8 cellular contexts compared by ENCODE assay signal in the genomic region with DNA sequence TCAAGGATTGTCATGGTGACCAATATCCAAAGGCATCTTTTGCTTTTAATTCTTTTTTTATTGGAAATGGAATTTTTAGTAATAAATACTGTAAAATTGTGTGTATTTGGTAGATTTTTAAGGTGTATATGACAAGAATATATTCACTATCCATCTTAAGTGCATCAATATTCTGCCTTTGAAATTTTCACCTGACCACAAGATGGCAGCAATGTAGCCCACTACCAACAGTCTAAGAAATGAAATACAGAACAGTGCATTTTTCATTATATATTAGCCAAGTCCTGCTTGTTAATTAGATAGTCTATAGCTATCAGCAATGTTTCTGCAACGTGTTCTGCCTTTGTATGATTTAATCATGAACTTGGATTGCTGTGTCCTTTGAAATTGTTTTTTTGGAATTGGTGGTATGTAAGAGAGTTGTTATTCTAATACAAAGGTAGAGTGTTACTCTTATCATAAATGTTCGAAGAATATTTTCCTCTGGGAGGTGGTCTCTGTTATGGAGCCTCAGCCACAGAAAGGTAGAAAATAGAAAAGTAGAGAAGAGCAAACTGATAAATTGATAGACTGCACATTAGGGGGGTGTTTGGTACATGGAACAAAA. TPM values are rescaled to one million over a fixed set of nuclear protein-coding genes. Genes with fewer than 3 reads are reported as not detected.
DNase-seq lines count a peak whose midpoint lies in the region; ATAC-seq, FAIRE-seq and TF ChIP-seq lines count a peak whose summit lies in the region.

No MANE protein-coding gene starts in this region.

- peak; percentile 86 for FAIRE-seq in pancreas (lab: Jason Lieb, UNC)

- no peaks in the 10 kb centered on the region for H3K27me3 ChIP-seq in GM23248 (replicated peaks; ENCODE audit: insufficient read depth)
- H3K27me3 ChIP-seq in pancreas, result no peaks in the 10 kb centered on the region

- no peak overlapping the region for H2AFZ ChIP-seq in GM23248

- no peaks in the 10 kb centered on the region for H3K9me3 ChIP-seq in GM23248 (ENCODE audit: low read depth)
- no peaks in the 10 kb centered on the region for H3K9me3 ChIP-seq in pancreas

- no peaks in the 10 kb centered on the region for H3K36me3 ChIP-seq in GM23248 (ENCODE audit: low read depth)
- no peaks in the 10 kb centered on the region for H3K36me3 ChIP-seq in pancreas

- H3K79me2 ChIP-seq in GM23248 (ENCODE audit: insufficient read depth), result no peaks in the 10 kb centered on the region

- ATAC-seq in pancreas, result peak in 3 of 4 donors; percentile 66 to 71 (median 66)

- WGBS in GM23248 (ENCODE audit: low coverage in 1 of 2, low lambda C conversion rate in 2 of 2, missing lambda C conversion rate in 2 of 2), 2 experiments, result 50 to 52% methylated on average over 2 of the region's 2 CpGs
- WGBS in pancreas, 2 donors, result 29 to 31% methylated on average over 2 of the region's 2 CpGs

- H3K4me2 ChIP-seq in GM23248 (ENCODE audit: unreplicated experiment), result no peak overlapping the region

- H3K27ac ChIP-seq in GM23248 (no peak overlapping the region), pancreas (no peak overlapping the region)

- peak; percentile 75 for TF ChIP-seq CTCF in epithelial cell of proximal tubule (conservative IDR thresholded peaks at IDR 0.05; ENCODE audit: low read depth, low read length)
- peak in 3 of 4 donors; percentile 37 to 49 (median 40) for TF ChIP-seq CTCF in pancreas (IDR thresholded peaks at IDR 0.05)

- in situ Hi-C loops in GM23248 (cut with MboI), result no loop called here

- H3K9ac ChIP-seq in GM23248, result no peak overlapping the region

- peak; percentile 54 for DNase-seq in NCI-H510A treated with DMSO at 0.1 percent for 48 hours (lab: John Stamatoyannopoulos, UW)
- DNase-seq in NCI-H510A (lab: John Stamatoyannopoulos, UW), result no peak
- peak; percentile 45 for DNase-seq in GM23248
- DNase-seq in OCI-M1 (lab: John Stamatoyannopoulos, UW), result peak; percentile 68
- no peak for DNase-seq in epithelial cell of proximal tubule (ENCODE audit: low read depth)
- no peak for DNase-seq in pancreas
- no peak for DNase-seq in epidermal melanocyte (ENCODE audit: insufficient read length, low spot score)
- DNase-seq in NCI-H1436 treated with DMSO at 0.1 percent for 48 hours (lab: John Stamatoyannopoulos, UW), result no peak

- H3F3A ChIP-seq in GM23248 (ENCODE audit: insufficient read depth), result no peaks in the 10 kb centered on the region

- H3K4me1 ChIP-seq in GM23248 (ENCODE audit: insufficient read depth), result peaks cover 5% of the 10 kb centered on the region; the same call in 1 of the 2 replicates
- H3K4me1 ChIP-seq in pancreas, result peaks cover 0 to 3% (median 0%) of the 10 kb centered on the region in 3 donors

- no peaks in the 10 kb centered on the region for H3K9me2 ChIP-seq in GM23248 (ENCODE audit: insufficient read depth)

- H3K4me3 ChIP-seq in GM23248, result no peak overlapping the region
- no peak overlapping the region for H3K4me3 ChIP-seq in epithelial cell of proximal tubule (ENCODE audit: low read depth, low read length)
- no peak overlapping the region for H3K4me3 ChIP-seq in pancreas

- no peaks in the 10 kb centered on the region for H4K20me1 ChIP-seq in GM23248 (ENCODE audit: insufficient read depth)

- intact Hi-C loops in pancreas (cut with DNase I), result loop anchor here in 1 of 3 donors (10.0 kb wide), 1 partner anchor 90 kb away; no protein-coding TSS in a partner anchor

RNA-seq across cellular contexts. Expression of gene HPGDS, which starts 38.2 kb away (rescaled TPM):
- total RNA-seq in GM23248 (2014; rRNA removed; shearing (Covaris generic)), result not detected in 2 replicates
- not detected in 2 replicates for polyA plus RNA-seq in GM23248 (2016; fragmentation: Nextera tagmentation; extraction: Ambion mirVana)
- total RNA-seq in epithelial cell of proximal tubule, result not detected in 2 replicates
- total RNA-seq in pancreas, result 1 to 10 TPM in 2 of 6 donors, under 1 TPM in 4; 0.16 to 2.9 (median 0.56) TPM
- under 1 TPM; 0.52 to 0.57 TPM for polyA plus RNA-seq in pancreas

Comparison
In these comparisons a context has a peak if more than half of its experiments do, and no peak if none do; other contexts are left out.
1. DNase-seq: peak in NCI-H510A treated with DMSO at 0.1 percent for 48 hours (single experiment), GM23248 (single experiment) and OCI-M1 (single experiment); none in NCI-H510A (single experiment), epithelial cell of proximal tubule (single experiment), pancreas (0 of 6), epidermal melanocyte (single experiment) and NCI-H1436 treated with DMSO at 0.1 percent for 48 hours (single experiment).